11 cellular contexts compared by ENCODE assay signal in the genomic region with DNA sequence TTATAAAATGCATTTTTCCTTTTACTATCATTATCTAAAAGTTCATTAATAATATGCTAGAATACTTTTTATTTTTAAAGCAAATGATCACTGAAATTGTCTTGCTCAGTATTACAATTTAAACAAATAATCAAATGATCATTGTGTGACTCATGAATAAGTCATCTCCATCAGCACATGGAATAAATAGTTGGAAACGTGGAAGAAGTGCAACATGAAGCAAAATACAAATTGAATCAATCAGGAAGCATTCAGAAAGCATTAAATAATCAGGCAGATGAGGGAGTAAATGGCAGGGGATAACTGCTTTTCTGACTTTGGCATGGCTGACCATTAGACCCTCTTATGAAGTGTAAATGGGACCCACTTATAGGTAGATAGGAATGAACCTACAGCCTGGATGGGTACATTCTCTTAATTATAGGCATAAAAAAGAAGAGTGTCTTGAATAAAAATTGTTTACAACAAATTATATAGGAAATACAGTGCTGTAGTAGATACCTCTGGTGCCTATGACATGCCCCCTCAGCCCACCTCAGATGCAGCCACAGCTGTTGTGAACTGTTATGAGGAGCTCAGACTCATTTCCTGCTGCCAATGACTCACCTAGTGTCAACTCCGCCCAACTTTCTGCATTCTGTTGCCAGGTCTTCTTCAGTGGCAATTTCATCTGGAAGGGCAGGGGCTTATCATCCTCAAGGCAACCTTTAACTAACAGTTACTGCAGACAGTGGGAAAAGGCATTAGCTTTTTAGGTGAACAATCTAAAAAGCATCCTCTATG.
DNase-seq lines count a peak whose midpoint lies in the region; ATAC-seq, FAIRE-seq and TF ChIP-seq lines count a peak whose summit lies in the region.
"Had no signal": no experiment of that assay in that cellular context is flagged by ENCODE, and none has a peak within 500 bp of the region (broad histone marks: within the 10 kb centered on the region; RNA-seq: fewer than 3 reads in every experiment).

No MANE protein-coding gene starts in this region.

- no peak for ATAC-seq in T-cell (replicated peaks in 1 of 4)
- ATAC-seq: stimulated activated memory B cell treated with anti-CD40 and anti-IgM and Interleukin-4, amounts not matched to agents 10 μg/mL and 1 μg/mL and 100 μg/mL, for 72 hours had no signal

- H3K27ac Mint-ChIP-seq in mesothelial cell of epicardium: no peak overlapping the region
- no peak overlapping the region for H3K27ac Mint-ChIP-seq in T-helper 2 cell treated with Interferon-gamma antibody and Interleukin-4, amounts not matched to agents 5 μg/mL and 100 μg/mL, for 36 hours
- no peak overlapping the region for H3K27ac Mint-ChIP-seq in T-cell
- H3K27ac Mint-ChIP-seq: stimulated activated memory B cell treated with anti-CD40 and anti-IgM and Interleukin-4, amounts not matched to agents 10 μg/mL and 1 μg/mL and 100 μg/mL, for 72 hours had no signal

- POLR2A ChIA-PET in T-cell (lab: Charles Lee): no interaction called here

- H3K4me1 Mint-ChIP-seq in mesothelial cell of epicardium (no peaks in the 10 kb centered on the region), T-cell (no peaks in the 10 kb centered on the region)
- H3K4me1 Mint-ChIP-seq in T-helper 2 cell treated with Interferon-gamma antibody and Interleukin-4, amounts not matched to agents 5 μg/mL and 100 μg/mL, for 36 hours (ENCODE audit: low read depth): no peaks in the 10 kb centered on the region
- H3K4me1 Mint-ChIP-seq: central memory CD8-positive, alpha-beta T cell; stimulated activated memory B cell treated with anti-CD40 and anti-IgM and Interleukin-4, amounts not matched to agents 10 μg/mL and 1 μg/mL and 100 μg/mL, for 72 hours had no signal

- H3K9me3 Mint-ChIP-seq in mesothelial cell of epicardium (peaks cover 32% of the 10 kb centered on the region), T-cell (peaks cover 0 to 10% (median 8%) of the 10 kb centered on the region in 3 donors)
- H3K9me3 Mint-ChIP-seq in T-helper 2 cell treated with Interferon-gamma antibody and Interleukin-4, amounts not matched to agents 5 μg/mL and 100 μg/mL, for 36 hours: peaks cover 13% of the 10 kb centered on the region

- CTCF ChIA-PET in T-cell (lab: Charles Lee): no interaction called here

- no peak overlapping the region for H3K4me3 ChIP-seq in MG63

- peaks cover 8% of the 10 kb centered on the region for H3K9me3 ChIP-seq in MG63

- H3K36me3 ChIP-seq in MG63: no peaks in the 10 kb centered on the region

- DNase-seq in AG08395 (ENCODE audit: low spot score): peak; percentile 63
- peak; percentile 4 for DNase-seq in GM19239 (ENCODE audit: insufficient read length, low spot score)
- peak; percentile 83 for DNase-seq in MG63
- DNase-seq in epithelial cell of prostate (ENCODE audit: low read depth, low spot score): peak; percentile 34
- DNase-seq in mesothelial cell of epicardium (ENCODE audit: low spot score in 2 of 2, unreplicated experiment in 2 of 2): no peak
- no peak for DNase-seq in central memory CD4-positive, alpha-beta T cell
- no peak for DNase-seq in T-helper 2 cell treated with Interferon-gamma antibody and Interleukin-4, amounts not matched to agents 5 μg/mL and 100 μg/mL, for 36 hours (ENCODE audit: low spot score)
- DNase-seq in T-cell: no peak
- DNase-seq: NCI-H510A treated with DMSO at 0.1 percent for 48 hours had no signal

- FAIRE-seq in GM19239 (lab: Jason Lieb, UNC): peak; percentile 68

- H3K4me3 Mint-ChIP-seq in mesothelial cell of epicardium: no peak overlapping the region
- H3K4me3 Mint-ChIP-seq in T-helper 2 cell treated with Interferon-gamma antibody and Interleukin-4, amounts not matched to agents 5 μg/mL and 100 μg/mL, for 36 hours: no peak overlapping the region
- H3K4me3 Mint-ChIP-seq in T-cell: no peak overlapping the region
- H3K4me3 Mint-ChIP-seq: central memory CD8-positive, alpha-beta T cell; stimulated activated memory B cell treated with anti-CD40 and anti-IgM and Interleukin-4, amounts not matched to agents 10 μg/mL and 1 μg/mL and 100 μg/mL, for 72 hours had no signal

- H3K27me3 ChIP-seq in MG63: no peaks in the 10 kb centered on the region

- H3K27me3 Mint-ChIP-seq in mesothelial cell of epicardium (ENCODE audit: low read depth): no peaks in the 10 kb centered on the region
- H3K27me3 Mint-ChIP-seq in T-helper 2 cell treated with Interferon-gamma antibody and Interleukin-4, amounts not matched to agents 5 μg/mL and 100 μg/mL, for 36 hours (ENCODE audit: low read depth): no peaks in the 10 kb centered on the region
- H3K27me3 Mint-ChIP-seq in T-cell: no peaks in the 10 kb centered on the region
- H3K27me3 Mint-ChIP-seq: central memory CD8-positive, alpha-beta T cell; stimulated activated memory B cell treated with anti-CD40 and anti-IgM and Interleukin-4, amounts not matched to agents 10 μg/mL and 1 μg/mL and 100 μg/mL, for 72 hours had no signal

- peak overlapping the region; percentile 87 for H3K27ac ChIP-seq in epithelial cell of prostate

- no peaks in the 10 kb centered on the region for H3K36me3 Mint-ChIP-seq in mesothelial cell of epicardium
- no peaks in the 10 kb centered on the region for H3K36me3 Mint-ChIP-seq in T-helper 2 cell treated with Interferon-gamma antibody and Interleukin-4, amounts not matched to agents 5 μg/mL and 100 μg/mL, for 36 hours (ENCODE audit: low read depth)
- H3K36me3 Mint-ChIP-seq in T-cell: no peaks in the 10 kb centered on the region
- H3K36me3 Mint-ChIP-seq: stimulated activated memory B cell treated with anti-CD40 and anti-IgM and Interleukin-4, amounts not matched to agents 10 μg/mL and 1 μg/mL and 100 μg/mL, for 72 hours had no signal

- no peak for TF ChIP-seq CTCF in mesothelial cell of epicardium (IDR thresholded peaks at IDR 0.05; ENCODE audit: unreplicated experiment)

Comparison
In these comparisons a context has a peak if more than half of its experiments do, and no peak if none do; other contexts are left out.
1. DNase-seq: peak in AG08395 (single experiment), GM19239 (single experiment), MG63 (single experiment) and epithelial cell of prostate (single experiment); none in mesothelial cell of epicardium (0 of 2), central memory CD4-positive, alpha-beta T cell (single experiment), T-helper 2 cell treated with Interferon-gamma antibody and Interleukin-4, amounts not matched to agents 5 μg/mL and 100 μg/mL, for 36 hours (single experiment) and T-cell (0 of 34).